1 cellular context compared by ENCODE assay signal in the genomic region with DNA sequence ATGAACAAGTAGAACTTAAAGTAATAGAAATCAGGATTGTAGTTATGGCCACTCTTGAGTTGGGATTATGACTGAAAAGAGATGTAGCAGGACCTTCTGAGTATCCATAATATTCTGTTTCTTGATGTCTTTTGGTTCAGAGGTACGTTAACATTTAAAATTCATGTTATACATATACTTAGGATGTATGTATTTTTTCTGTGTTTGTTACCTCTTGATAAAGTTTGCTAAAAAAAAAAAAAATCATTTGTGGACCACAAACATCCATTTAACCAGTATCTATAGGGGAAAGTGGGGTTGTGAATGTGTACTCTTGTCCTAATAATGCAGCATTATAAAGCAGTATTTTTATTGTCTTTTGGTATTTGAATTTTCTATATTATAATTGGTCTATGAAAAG.
TF ChIP-seq lines count a peak whose summit lies in the region.

No MANE protein-coding gene starts in this region.

TF ChIP-seq in IMR-90, 13 proteins besides CTCF, POLR2A, EP300 and RAD21 (continued from another document):
- TF ChIP-seq CHD1 (IDR thresholded peaks at IDR 0.05; ENCODE audit: low read depth, low read length) (no peak), RCOR1 (IDR thresholded peaks at IDR 0.05; ENCODE audit: insufficient replicate concordance, low read length) (no peak), SMC3 (IDR thresholded peaks at IDR 0.05; ENCODE audit: low read depth, low read length) (no peak), FOS (IDR thresholded peaks at IDR 0.05; ENCODE audit: low read depth, low read length) (no peak)
- TF ChIP-seq, protein P1, sequence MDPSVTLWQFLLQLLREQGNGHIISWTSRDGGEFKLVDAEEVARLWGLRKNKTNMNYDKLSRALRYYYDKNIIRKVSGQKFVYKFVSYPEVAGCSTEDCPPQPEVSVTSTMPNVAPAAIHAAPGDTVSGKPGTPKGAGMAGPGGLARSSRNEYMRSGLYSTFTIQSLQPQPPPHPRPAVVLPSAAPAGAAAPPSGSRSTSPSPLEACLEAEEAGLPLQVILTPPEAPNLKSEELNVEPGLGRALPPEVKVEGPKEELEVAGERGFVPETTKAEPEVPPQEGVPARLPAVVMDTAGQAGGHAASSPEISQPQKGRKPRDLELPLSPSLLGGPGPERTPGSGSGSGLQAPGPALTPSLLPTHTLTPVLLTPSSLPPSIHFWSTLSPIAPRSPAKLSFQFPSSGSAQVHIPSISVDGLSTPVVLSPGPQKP (IDR thresholded peaks at IDR 0.05; ENCODE audit: borderline replicate concordance, low read depth, low read length) = no peak
